Comparison of ENCODE assay signal across 10 cellular contexts in genomic region chr3:57949779-57950618, GRCh38. TPM values are rescaled to one million over a fixed set of nuclear protein-coding genes. Genes with fewer than 3 reads are reported as not detected.
DNase-seq lines count a peak whose midpoint lies in the region; ATAC-seq and TF ChIP-seq lines count a peak whose summit lies in the region.
"Had no signal": no experiment of that assay in that cellular context is flagged by ENCODE, and none has a peak within 500 bp of the region (broad histone marks: within the 10 kb centered on the region; RNA-seq: fewer than 3 reads in every experiment).

No MANE protein-coding gene starts in this region.

- peak overlapping the region; percentile 49 for H3K27ac Mint-ChIP-seq in nephron progenitor cell
- no peak overlapping the region for H3K27ac Mint-ChIP-seq in activated CD4-positive, alpha-beta T cell treated with anti-CD3 and anti-CD28 coated beads for 36 hours
- H3K27ac Mint-ChIP-seq: activated naive CD8-positive, alpha-beta T cell had no signal

- H3K4me1 Mint-ChIP-seq in nephron progenitor cell, result peaks cover 73% of the 10 kb centered on the region
- peaks cover 1% of the 10 kb centered on the region for H3K4me1 Mint-ChIP-seq in activated CD4-positive, alpha-beta T cell treated with anti-CD3 and anti-CD28 coated beads for 36 hours

- H3K36me3 ChIP-seq in BJ (ENCODE audit: control insufficient read depth, insufficient read depth, low read length) (no peaks in the 10 kb centered on the region), OCI-LY7 (ENCODE audit: insufficient read depth, low read length) (no peaks in the 10 kb centered on the region)

- BruUV-seq in OCI-LY7 (replicated peaks; lab: Mats Ljungman, UMichigan), result no TSS peak

- no peak overlapping the region for H3K27ac ChIP-seq in OCI-LY7 (ENCODE audit: low read depth, low read length, poor library complexity, severe bottlenecking)
- H3K27ac ChIP-seq in epithelial cell of prostate, result peak overlapping the region; percentile 11

- no peaks in the 10 kb centered on the region for H3K36me3 Mint-ChIP-seq in nephron progenitor cell (ENCODE audit: low read depth)
- H3K36me3 Mint-ChIP-seq in activated CD4-positive, alpha-beta T cell treated with anti-CD3 and anti-CD28 coated beads for 36 hours (ENCODE audit: low read depth), result no peaks in the 10 kb centered on the region
- H3K36me3 Mint-ChIP-seq: activated naive CD8-positive, alpha-beta T cell had no signal

- no peaks in the 10 kb centered on the region for H3K9me2 ChIP-seq in OCI-LY7 (ENCODE audit: insufficient read depth, low read length)

- H3K4me1 ChIP-seq in OCI-LY7 (ENCODE audit: insufficient read depth, low read length, poor library complexity, severe bottlenecking), result no peaks in the 10 kb centered on the region

- ATAC-seq in activated CD4-positive, alpha-beta T cell treated with anti-CD3 and anti-CD28 coated beads for 36 hours, result no peak

- H3K27me3 ChIP-seq in BJ (ENCODE audit: control insufficient read depth, insufficient read depth, low read length), result no peaks in the 10 kb centered on the region

- DNase-seq in BJ (ENCODE audit: low read depth) (peak; percentile 13), OCI-LY7 (ENCODE audit: low spot score) (no peak), epithelial cell of prostate (ENCODE audit: low read depth, low spot score) (no peak), nephron progenitor cell (no peak), NCI-H345 (lab: John Stamatoyannopoulos, UW) (no peak)
- DNase-seq in central memory CD4-positive, alpha-beta T cell, result no peak
- DNase-seq in activated CD4-positive, alpha-beta T cell treated with anti-CD3 and anti-CD28 coated beads for 36 hours, result no peak
- DNase-seq in stimulated activated CD4-positive, alpha-beta T cell treated with anti-CD3 and anti-CD28 coated beads, Interleukin-4, amount 100 ng/mL, for 4 hours, result no peak
- DNase-seq: NCI-H1092 had no signal

- POLR2A ChIA-PET in BJ (lab: Charles Lee), result interaction anchor here (0.5 kb wide), 1 partner anchor 26 kb away, joined by 15 read pairs; no protein-coding TSS in a partner anchor
- POLR2A ChIA-PET in OCI-LY7 (lab: Charles Lee), result interaction anchor here (1.0 kb wide), 1 partner anchor 91 kb away, joined by 3 read pairs; no protein-coding TSS in a partner anchor
- POLR2A ChIA-PET in activated CD4-positive, alpha-beta T cell treated with anti-CD3 and anti-CD28 coated beads for 36 hours (lab: Charles Lee), result no interaction called here

- no peaks in the 10 kb centered on the region for H3K79me2 ChIP-seq in OCI-LY7 (ENCODE audit: insufficient read depth, low read depth, low read length)

- H3K4me3 ChIP-seq in BJ (ENCODE audit: low read depth, low read length), result no peak overlapping the region
- H3K4me3 ChIP-seq in OCI-LY7 (ENCODE audit: low read depth, low read length, poor library complexity, severe bottlenecking), result no peak overlapping the region

- no peaks in the 10 kb centered on the region for H4K20me1 ChIP-seq in OCI-LY7 (ENCODE audit: insufficient read depth, low read length)

- H3K4me3 Mint-ChIP-seq in nephron progenitor cell, result no peak overlapping the region
- H3K4me3 Mint-ChIP-seq in activated CD4-positive, alpha-beta T cell treated with anti-CD3 and anti-CD28 coated beads for 36 hours, result no peak overlapping the region
- H3K4me3 Mint-ChIP-seq: activated naive CD8-positive, alpha-beta T cell had no signal

- TF ChIP-seq CTCF in BJ (IDR thresholded peaks at IDR 0.05; ENCODE audit: insufficient read depth, low read depth, low read length) (peak; percentile 30; the same call in 1 of the 2 replicates), OCI-LY7 (conservative IDR thresholded peaks at IDR 0.05; ENCODE audit: low read length) (peak; percentile 52), nephron progenitor cell (IDR thresholded peaks at IDR 0.05) (no peak)

- H3K9me3 ChIP-seq in OCI-LY7 (ENCODE audit: low read length), result no peaks in the 10 kb centered on the region

- no peaks in the 10 kb centered on the region for H3K27me3 Mint-ChIP-seq in nephron progenitor cell (ENCODE audit: low read depth, poor library complexity)
- no peaks in the 10 kb centered on the region for H3K27me3 Mint-ChIP-seq in activated CD4-positive, alpha-beta T cell treated with anti-CD3 and anti-CD28 coated beads for 36 hours
- H3K27me3 Mint-ChIP-seq: activated naive CD8-positive, alpha-beta T cell had no signal

- no peak overlapping the region for H3K4me2 ChIP-seq in OCI-LY7 (ENCODE audit: low read length)

- intact Hi-C loops in OCI-LY7 (cut with micrococcal nuclease; ENCODE audit: unreplicated experiment), result no loop called here
- intact Hi-C loops in activated CD4-positive, alpha-beta T cell treated with anti-CD3 and anti-CD28 coated beads for 36 hours (cut with DNase I, micrococcal nuclease), result no loop called here

- no peaks in the 10 kb centered on the region for H3K9me3 Mint-ChIP-seq in nephron progenitor cell
- no peaks in the 10 kb centered on the region for H3K9me3 Mint-ChIP-seq in activated CD4-positive, alpha-beta T cell treated with anti-CD3 and anti-CD28 coated beads for 36 hours (ENCODE audit: low read depth)

- CTCF ChIA-PET in BJ (lab: Yijun Ruan, JAX), result interaction anchor here (0.6 to 2.0 kb wide), 6 partner anchors 9 to 263 kb away, joined by 3 to 7 read pairs (median 4); partner anchors contain the start of gene FLNB
- CTCF ChIA-PET in OCI-LY7 (lab: Charles Lee; ENCODE audit: unreplicated experiment), result no interaction called here
- CTCF ChIA-PET in activated CD4-positive, alpha-beta T cell treated with anti-CD3 and anti-CD28 coated beads for 36 hours (lab: Charles Lee), result interaction anchor here (0.6 kb wide), 1 partner anchor 1014 kb away, joined by 3 read pairs; no protein-coding TSS in a partner anchor

- no peak overlapping the region for H2AFZ ChIP-seq in OCI-LY7 (ENCODE audit: low read length)

RNA-seq across cellular contexts. Expression of gene FLNB, which starts 58.2 kb away (rescaled TPM):
- 73.7 and 111 TPM in 2 replicates for polyA plus RNA-seq in BJ (2011; rRNA removed)
- 166 and 189 TPM in 2 replicates for polyA minus RNA-seq in BJ (2011; rRNA and poly(A)+ RNA removed)
- total RNA-seq in OCI-LY7 (2014; rRNA removed; shearing (Covaris generic)), result 29.5 and 29.9 TPM in 2 replicates
- 39.1 and 39.7 TPM in 2 replicates for total RNA-seq in OCI-LY7 (2022)
- 10 to 100 TPM; 25.4 to 29.1 TPM for total RNA-seq in activated CD4-positive, alpha-beta T cell treated with anti-CD3 and anti-CD28 coated beads for 36 hours
